Comparison of ENCODE assay signal across 12 cellular contexts in the genomic region with DNA sequence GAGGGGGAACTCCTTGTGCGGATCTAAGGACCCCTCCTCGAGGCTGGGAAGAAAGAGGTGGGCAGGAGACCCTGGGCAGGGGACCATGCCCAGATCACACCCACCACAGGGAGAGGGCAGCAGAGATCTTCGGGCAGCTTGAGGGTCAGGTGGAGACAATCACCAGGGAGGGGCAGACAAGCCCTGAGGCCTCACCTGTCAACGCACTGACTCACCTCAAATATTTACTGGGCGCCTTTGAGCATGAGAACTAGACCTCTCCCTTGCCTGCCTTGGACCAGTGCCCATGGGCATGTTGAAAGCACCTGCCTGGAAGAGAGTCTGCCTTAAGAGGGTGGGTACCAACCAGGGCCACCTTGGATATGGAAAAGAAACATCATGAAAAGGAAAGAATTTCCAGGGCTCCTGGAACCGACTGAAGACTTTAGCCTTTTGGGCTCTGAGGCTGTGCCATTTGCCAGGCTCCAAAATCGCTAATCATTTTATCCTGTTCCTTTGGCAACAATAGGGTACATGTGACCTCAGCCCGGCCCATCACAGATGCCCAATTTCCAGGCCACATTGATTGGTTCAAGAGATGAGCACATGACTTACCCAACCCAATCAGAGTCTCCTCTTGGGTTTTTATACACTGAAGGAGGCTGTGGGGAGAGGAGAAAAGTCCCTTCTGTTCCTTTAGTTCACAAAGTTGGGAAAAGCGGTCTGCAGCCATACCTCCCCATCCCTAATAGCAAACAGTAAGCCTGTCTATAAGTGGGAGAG. TPM values are rescaled to one million over a fixed set of nuclear protein-coding genes. Genes with fewer than 3 reads are reported as not detected.
A peak's percentile ranks its signal among the peaks of the same experiment; 100 is the strongest.
DNase-seq lines count a peak whose midpoint lies in the region; ATAC-seq and TF ChIP-seq lines count a peak whose summit lies in the region.
"Had no signal": no experiment of that assay in that cellular context is flagged by ENCODE, and none has a peak within 500 bp of the region (broad histone marks: within the 10 kb centered on the region; RNA-seq: fewer than 3 reads in every experiment).

No MANE protein-coding gene starts in this region.

- H3K36me3 ChIP-seq in A673 (ENCODE audit: insufficient read depth, low read length, poor library complexity, severe bottlenecking), result no peaks in the 10 kb centered on the region
- H3K36me3 ChIP-seq: MG63 had no signal

- H3K4me1 Mint-ChIP-seq in Calu3 (ENCODE audit: low read depth, unreplicated experiment), result peaks cover 52% of the 10 kb centered on the region

- peak; percentile 10 for ATAC-seq in left lobe of liver

- peaks cover 16% of the 10 kb centered on the region for H3K36me3 Mint-ChIP-seq in Calu3 (ENCODE audit: insufficient read depth, unreplicated experiment)

- peak overlapping the region; percentile 83 for H3K27ac ChIP-seq in RWPE1
- no peak overlapping the region for H3K27ac ChIP-seq in A673 (ENCODE audit: low read depth, low read length, poor library complexity, severe bottlenecking)

- in situ Hi-C loops in G401 (cut with HindIII; ENCODE audit: low sequenced_read_pairs), result no loop called here

- POLR2A ChIA-PET in RWPE1 (lab: Yijun Ruan, JAX; ENCODE audit: low non-redundant PET), result no interaction called here
- POLR2A ChIA-PET in A673 (lab: Charles Lee; ENCODE audit: low non-redundant PET), result no interaction called here

- no peaks in the 10 kb centered on the region for H3K27me3 Mint-ChIP-seq in Calu3 (ENCODE audit: unreplicated experiment)
- H3K27me3 Mint-ChIP-seq: central memory CD8-positive, alpha-beta T cell had no signal

- TF ChIP-seq CTCF in Calu3 (IDR thresholded peaks at IDR 0.05; ENCODE audit: unreplicated experiment) (peak; percentile 54), RWPE1 (conservative IDR thresholded peaks at IDR 0.05; ENCODE audit: low read depth) (peak; percentile 100), A673 (conservative IDR thresholded peaks at IDR 0.05; ENCODE audit: low read depth, low read length) (no peak)

- intact Hi-C loops in Calu3 (cut with micrococcal nuclease; ENCODE audit: unreplicated experiment) (loop anchor here (1.0 to 5.0 kb wide), 2 partner anchors 35 to 63 kb away; a partner anchor contains a TSS), A673 (cut with micrococcal nuclease; ENCODE audit: unreplicated experiment) (loop anchor here (10.0 kb wide), 1 partner anchor 645 kb away; no protein-coding TSS in a partner anchor), cardiac septum (cut with DNase I) (no loop called here)

- H3K4me1 ChIP-seq in A673 (ENCODE audit: insufficient read depth, low read length, poor library complexity, severe bottlenecking), result peaks cover 10% of the 10 kb centered on the region

- H3K4me3 Mint-ChIP-seq in Calu3 (ENCODE audit: low read depth, unreplicated experiment), result no peak overlapping the region
- H3K4me3 Mint-ChIP-seq: central memory CD8-positive, alpha-beta T cell had no signal

- CTCF ChIA-PET in Calu3 (lab: Charles Lee) (no interaction called here), RWPE1 (lab: Yijun Ruan, JAX) (interaction anchor here (0.5 to 0.9 kb wide), 2 partner anchors 34 to 60 kb away, joined by 3 read pairs; a partner anchor contains a TSS), A673 (lab: Charles Lee) (no interaction called here)

- H3K27ac Mint-ChIP-seq in Calu3 (ENCODE audit: unreplicated experiment), result peak overlapping the region; percentile 63

- no peaks in the 10 kb centered on the region for H3K9me3 ChIP-seq in A673 (ENCODE audit: low read depth, low read length, poor library complexity, severe bottlenecking)
- H3K9me3 ChIP-seq: MG63 had no signal

- DNase-seq in Calu3 (peak; percentile 91), M059J (ENCODE audit: low read depth) (peak; percentile 76), RWPE1 (ENCODE audit: low spot score) (peak; percentile 97), left lobe of liver (ENCODE audit: low spot score) (no peak), G401 (ENCODE audit: low spot score) (no peak), HCEC 1CT (no peak), A673 (ENCODE audit: low spot score) (no peak), cardiac septum (ENCODE audit: low spot score) (no peak)
- DNase-seq: activated CD4-positive, CD25-positive, alpha-beta regulatory T cell treated with anti-CD3 and anti-CD28 coated beads, Interleukin-2, amount 50 U/mL, for 72 hours; MG63; stimulated activated CD4-positive, alpha-beta T cell treated with anti-CD3 and anti-CD28 coated beads, Interleukin-1b, Interleukin-23, amount 100 ng/mL, for 48 hours had no signal

- BruUV-seq in Calu3 (replicated peaks; lab: Mats Ljungman, UMichigan) (no TSS peak), A673 (replicated peaks; lab: Mats Ljungman, UMichigan) (no TSS peak)

- peaks cover 5% of the 10 kb centered on the region for H3K9me3 Mint-ChIP-seq in Calu3 (ENCODE audit: low read depth, unreplicated experiment)
- H3K9me3 Mint-ChIP-seq: central memory CD8-positive, alpha-beta T cell had no signal

- H3K4me3 ChIP-seq in A673 (ENCODE audit: low read depth, low read length, poor library complexity, severe bottlenecking), result no peak overlapping the region
- H3K4me3 ChIP-seq: MG63 had no signal

- no peaks in the 10 kb centered on the region for H3K27me3 ChIP-seq in A673 (replicated peaks; ENCODE audit: insufficient read depth, low read depth, low read length, poor library complexity)
- H3K27me3 ChIP-seq: MG63 had no signal

RNA-seq across cellular contexts. Expression of a gene that starts 10.4 kb away (rescaled TPM):
- total RNA-seq in Calu3 (2022) (not detected in 2 replicates), left lobe of liver (not detected), A673 (2021) (not detected in 2 replicates), cardiac septum (not detected)
- not detected in 2 replicates for total RNA-seq in M059J (2014; rRNA removed; shearing (Covaris generic))
- total RNA-seq in G401 (2014; rRNA removed; shearing (Covaris generic)), result not detected in 2 replicates

RNA-seq across cellular contexts. Expression of a gene that starts 35.0 kb away (rescaled TPM):
- total RNA-seq in Calu3 (2022) (35.2 and 46.2 TPM in 2 replicates), left lobe of liver (51.0 TPM), A673 (2021) (48.4 and 52.7 TPM in 2 replicates), cardiac septum (150 TPM)
- total RNA-seq in M059J (2014; rRNA removed; shearing (Covaris generic)), result 60.1 and 72.0 TPM in 2 replicates
- total RNA-seq in G401 (2014; rRNA removed; shearing (Covaris generic)), result 58.1 and 84.4 TPM in 2 replicates

RNA-seq across cellular contexts. Expression of a gene that starts 35.3 kb away (rescaled TPM):
- total RNA-seq in Calu3 (2022) (49.6 and 63.7 TPM in 2 replicates), left lobe of liver (20.0 TPM), A673 (2021) (74.4 and 74.6 TPM in 2 replicates), cardiac septum (53.8 TPM)
- total RNA-seq in M059J (2014; rRNA removed; shearing (Covaris generic)), result 217 and 248 TPM in 2 replicates
- 70.0 and 93.2 TPM in 2 replicates for total RNA-seq in G401 (2014; rRNA removed; shearing (Covaris generic))

Comparison
In these comparisons a context has a peak if more than half of its experiments do, and no peak if none do; other contexts are left out.
1. DNase-seq: peak in Calu3 (single experiment), M059J (single experiment) and RWPE1 (single experiment); none in left lobe of liver (single experiment), G401 (single experiment), HCEC 1CT (single experiment), A673 (single experiment) and cardiac septum (single experiment).